Comparison of ENCODE assay signal across 8 cellular contexts in the genomic region with DNA sequence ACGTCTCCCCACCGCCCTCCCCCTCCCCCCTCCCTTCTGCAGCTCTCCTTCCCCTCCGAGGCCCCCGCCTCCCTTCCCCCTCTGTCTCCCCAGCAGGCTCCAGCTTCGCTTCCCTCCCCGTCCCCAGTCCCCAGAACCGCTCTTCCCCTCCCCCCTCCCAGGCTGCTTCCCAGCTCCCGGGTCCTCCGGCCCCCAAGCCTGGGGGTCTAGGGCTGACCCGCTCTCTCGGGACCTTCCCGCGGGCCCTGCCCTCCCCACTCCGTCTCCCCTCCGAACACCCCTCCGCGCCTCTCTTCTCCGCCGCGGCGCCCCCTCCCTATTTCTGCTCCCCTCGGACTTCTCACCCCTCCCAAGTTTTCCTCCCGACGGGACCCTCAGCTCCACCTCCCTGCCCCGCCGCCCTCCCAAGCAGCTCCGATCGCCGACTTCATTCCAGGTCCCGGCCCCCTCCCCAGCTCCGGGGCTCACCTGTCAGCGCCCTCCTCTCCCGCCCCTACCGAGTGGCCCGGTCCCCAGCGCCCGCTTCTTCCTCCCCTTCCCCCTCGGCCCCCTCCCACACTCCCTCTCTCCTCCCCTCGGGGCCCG. TPM values are rescaled to one million over a fixed set of nuclear protein-coding genes. Genes with fewer than 3 reads are reported as not detected.
A peak's percentile ranks its signal among the peaks of the same experiment; 100 is the strongest.
DNase-seq lines count a peak whose midpoint lies in the region; ATAC-seq and TF ChIP-seq lines count a peak whose summit lies in the region.

No MANE protein-coding gene starts in this region.

- peaks cover 28% of the 10 kb centered on the region for H3K27me3 Mint-ChIP-seq in activated CD8-positive, alpha-beta memory T cell treated with anti-CD3 and anti-CD28 coated beads, Interleukin-2, amount 10 ng/mL, durations not matched to agents 7 days and 5 days
- H3K27me3 Mint-ChIP-seq in WTC11 (ENCODE audit: low read depth), result peaks cover 68% of the 10 kb centered on the region
- peaks cover 46% of the 10 kb centered on the region for H3K27me3 Mint-ChIP-seq in progenitor cell of endocrine pancreas

- POLR2A ChIA-PET in WTC11 (lab: Charles Lee), result interaction anchor here (0.5 to 0.7 kb wide), 3 partner anchors 30 to 626 kb away, joined by 3 to 6 read pairs (median 4); no protein-coding TSS in a partner anchor

- ATAC-seq in activated CD8-positive, alpha-beta memory T cell treated with anti-CD3 and anti-CD28 coated beads, Interleukin-2, amount 10 ng/mL, durations not matched to agents 7 days and 5 days, result no peak
- ATAC-seq in WTC11, result peak; percentile 12; the same call in 1 of the 2 replicates
- no peak for ATAC-seq in HG03139 (IDR thresholded peaks at IDR 0.05; ENCODE audit: unreplicated experiment)

- no peaks in the 10 kb centered on the region for H3K36me3 Mint-ChIP-seq in activated CD8-positive, alpha-beta memory T cell treated with anti-CD3 and anti-CD28 coated beads, Interleukin-2, amount 10 ng/mL, durations not matched to agents 7 days and 5 days
- H3K36me3 Mint-ChIP-seq in WTC11 (no peaks in the 10 kb centered on the region), progenitor cell of endocrine pancreas (ENCODE audit: insufficient read depth) (peaks cover 14% of the 10 kb centered on the region)

- CTCF ChIA-PET in activated CD8-positive, alpha-beta memory T cell treated with anti-CD3 and anti-CD28 coated beads, Interleukin-2, amount 10 ng/mL, durations not matched to agents 7 days and 5 days (lab: Charles Lee), result interaction anchor here (1.2 to 1.7 kb wide), 2 partner anchors 110 to 152 kb away, joined by 5 read pairs; no protein-coding TSS in a partner anchor
- CTCF ChIA-PET in WTC11 (lab: Charles Lee), result interaction anchor here (0.6 to 2.6 kb wide), 16 partner anchors 8 to 1105 kb away, joined by 3 to 30 read pairs (median 5); no protein-coding TSS in a partner anchor

- no peak overlapping the region for H3K27ac Mint-ChIP-seq in activated CD8-positive, alpha-beta memory T cell treated with anti-CD3 and anti-CD28 coated beads, Interleukin-2, amount 10 ng/mL, durations not matched to agents 7 days and 5 days
- H3K27ac Mint-ChIP-seq in WTC11 (no peak overlapping the region), progenitor cell of endocrine pancreas (no peak overlapping the region)

- H3K4me3 Mint-ChIP-seq in activated CD8-positive, alpha-beta memory T cell treated with anti-CD3 and anti-CD28 coated beads, Interleukin-2, amount 10 ng/mL, durations not matched to agents 7 days and 5 days, result peak overlapping the region; percentile 68
- H3K4me3 Mint-ChIP-seq in WTC11, result peak overlapping the region; percentile 68
- H3K4me3 Mint-ChIP-seq in progenitor cell of endocrine pancreas (ENCODE audit: low read depth), result peak overlapping the region; percentile 71

- no peaks in the 10 kb centered on the region for H3K9me3 Mint-ChIP-seq in activated CD8-positive, alpha-beta memory T cell treated with anti-CD3 and anti-CD28 coated beads, Interleukin-2, amount 10 ng/mL, durations not matched to agents 7 days and 5 days (ENCODE audit: low read depth)
- H3K9me3 Mint-ChIP-seq in WTC11, result no peaks in the 10 kb centered on the region
- no peaks in the 10 kb centered on the region for H3K9me3 Mint-ChIP-seq in progenitor cell of endocrine pancreas (ENCODE audit: low read depth)

- DNase-seq in activated CD8-positive, alpha-beta memory T cell treated with anti-CD3 and anti-CD28 coated beads, Interleukin-2, amount 10 ng/mL, durations not matched to agents 7 days and 5 days, result no peak
- no peak for DNase-seq in activated CD8-positive, alpha-beta memory T cell treated with anti-CD3 and anti-CD28 coated beads for 24 hours
- peak; percentile 72 for DNase-seq in WTC11 (ENCODE audit: low spot score)
- DNase-seq in germinal center (ENCODE audit: low spot score), result peak; percentile 33
- peak; percentile 42 for DNase-seq in progenitor cell of endocrine pancreas (ENCODE audit: low spot score, unreplicated experiment)
- DNase-seq in NK-92 (lab: John Stamatoyannopoulos, UW; ENCODE audit: unreplicated experiment), result no peak
- DNase-seq in GOT3 (lab: John Stamatoyannopoulos, UW), result no peak

- no peak for TF ChIP-seq CTCF in WTC11 (IDR thresholded peaks at IDR 0.05)
- no peak for TF ChIP-seq CTCF in progenitor cell of endocrine pancreas (IDR thresholded peaks at IDR 0.05; ENCODE audit: unreplicated experiment)

- no peaks in the 10 kb centered on the region for H3K4me1 Mint-ChIP-seq in activated CD8-positive, alpha-beta memory T cell treated with anti-CD3 and anti-CD28 coated beads, Interleukin-2, amount 10 ng/mL, durations not matched to agents 7 days and 5 days
- H3K4me1 Mint-ChIP-seq in WTC11, result peaks cover 15% of the 10 kb centered on the region
- H3K4me1 Mint-ChIP-seq in progenitor cell of endocrine pancreas (ENCODE audit: low read depth), result peaks cover 2% of the 10 kb centered on the region

TF ChIP-seq in WTC11, 78 proteins besides CTCF, POLR2A, EP300 and RAD21:
- TF ChIP-seq EMX1 (CRISPR knock-in tag; IDR thresholded peaks at IDR 0.05) (no peak), AR (CRISPR knock-in tag; IDR thresholded peaks at IDR 0.05) (no peak), ETV6 (CRISPR knock-in tag; IDR thresholded peaks at IDR 0.05) (no peak)

RNA-seq across cellular contexts. Expression of gene ZNF467, which starts 1.1 kb away (rescaled TPM):
- total RNA-seq in activated CD8-positive, alpha-beta memory T cell treated with anti-CD3 and anti-CD28 coated beads, Interleukin-2, amount 10 ng/mL, durations not matched to agents 7 days and 5 days, result not detected
- total RNA-seq in WTC11 (2021) (0.70 to 1.2 TPM (median 0.73 TPM) in 3 replicates), progenitor cell of endocrine pancreas (14.8 and 16.1 TPM in 2 replicates)

Comparison
In these comparisons a context has a peak if more than half of its experiments do, and no peak if none do; other contexts are left out.
1. DNase-seq: peak in WTC11 (single experiment), germinal center (single experiment) and progenitor cell of endocrine pancreas (single experiment); none in activated CD8-positive, alpha-beta memory T cell treated with anti-CD3 and anti-CD28 coated beads, Interleukin-2, amount 10 ng/mL, durations not matched to agents 7 days and 5 days (single experiment), activated CD8-positive, alpha-beta memory T cell treated with anti-CD3 and anti-CD28 coated beads for 24 hours (single experiment), NK-92 (single experiment) and GOT3 (single experiment).
2. Peak in every context shown above with its lines, with median percentiles within 50 percentile points of each other: H3K4me3 Mint-ChIP-seq.